ENCODE assay signal across 22 cellular contexts in the genomic region with DNA sequence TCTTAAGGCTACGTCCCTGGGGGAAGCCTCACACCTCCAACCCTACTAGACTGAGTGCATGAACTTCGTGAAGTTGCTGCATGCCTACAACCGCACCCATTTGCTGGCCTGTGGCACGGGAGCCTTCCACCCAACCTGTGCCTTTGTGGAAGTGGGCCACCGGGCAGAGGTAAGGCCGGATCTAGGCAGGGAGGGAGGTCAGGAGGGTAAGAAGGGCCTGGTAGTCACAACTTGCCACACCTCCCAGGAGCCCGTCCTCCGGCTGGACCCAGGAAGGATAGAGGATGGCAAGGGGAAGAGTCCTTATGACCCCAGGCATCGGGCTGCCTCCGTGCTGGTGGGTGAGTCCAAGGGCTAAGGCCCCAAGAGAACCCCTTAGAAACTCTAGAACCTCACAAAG. TPM values are rescaled to one million over a fixed set of nuclear protein-coding genes. Genes with fewer than 3 reads are reported as not detected.
DNase-seq lines count a peak whose midpoint lies in the region; ATAC-seq and TF ChIP-seq lines count a peak whose summit lies in the region.
"Had no signal": no experiment of that assay in that cellular context is flagged by ENCODE, and none has a peak within 500 bp of the region (broad histone marks: within the 10 kb centered on the region; RNA-seq: fewer than 3 reads in every experiment).

No MANE protein-coding gene starts in this region.

- H3K27me3 Mint-ChIP-seq in MCF 10A (ENCODE audit: insufficient read depth, unreplicated experiment): no peaks in the 10 kb centered on the region

- H3K27me3 ChIP-seq in breast epithelium (no peaks in the 10 kb centered on the region), esophagus squamous epithelium (peaks cover 0 to 27% (median 3%) of the 10 kb centered on the region in 4 donors), trophoblast cell (ENCODE audit: insufficient read depth, low read length) (peaks cover 11% of the 10 kb centered on the region), spleen (replicated peaks in 1 of 7) (peaks cover 0 to 53% (median 28%) of the 10 kb centered on the region in 7 donors)

- H3K79me2 ChIP-seq in trophoblast cell (ENCODE audit: control insufficient read depth, insufficient read depth, low read length, poor library complexity): no peaks in the 10 kb centered on the region
- H3K79me2 ChIP-seq in OCI-LY7 (ENCODE audit: insufficient read depth, low read depth, low read length): no peaks in the 10 kb centered on the region

- H3K36me3 ChIP-seq in breast epithelium (no peaks in the 10 kb centered on the region), esophagus squamous epithelium (no peaks in the 10 kb centered on the region), trophoblast cell (ENCODE audit: control insufficient read depth in 1 of 2, insufficient read depth in 2 of 2, low read length in 2 of 2) (no peaks in the 10 kb centered on the region), OCI-LY7 (ENCODE audit: insufficient read depth, low read length) (no peaks in the 10 kb centered on the region), spleen (no peaks in the 10 kb centered on the region)
- H3K36me3 ChIP-seq: heart left ventricle, neutrophil had no signal

- peak overlapping the region; percentile 0 for H2BK12ac ChIP-seq in trophoblast cell (ENCODE audit: low read length)

- H3K79me1 ChIP-seq in trophoblast cell (ENCODE audit: low read length): peaks cover 12% of the 10 kb centered on the region

- H3K4ac ChIP-seq in trophoblast cell (ENCODE audit: low read depth, low read length): no peak overlapping the region

- H3K4me2 ChIP-seq in trophoblast cell (ENCODE audit: low read length) (no peak overlapping the region), OCI-LY7 (ENCODE audit: low read length) (no peak overlapping the region)
- H3K4me2 ChIP-seq: KMS-11 had no signal

- H4K8ac ChIP-seq in trophoblast cell (ENCODE audit: low read depth, low read length): no peak overlapping the region

- peaks cover 8% of the 10 kb centered on the region for H3K36me3 Mint-ChIP-seq in MCF 10A (ENCODE audit: insufficient read depth, unreplicated experiment)
- H3K36me3 Mint-ChIP-seq: activated naive CD4-positive, alpha-beta T cell treated with anti-CD3 and anti-CD28 coated beads, Interleukin-2, amount 50 U/mL, for 24 hours had no signal

- peak overlapping the region; percentile 3 for H3K14ac ChIP-seq in trophoblast cell (ENCODE audit: low read length)

- no peak overlapping the region for H3K27ac Mint-ChIP-seq in MCF 10A (ENCODE audit: low read depth, unreplicated experiment)
- H3K27ac Mint-ChIP-seq: activated naive CD4-positive, alpha-beta T cell treated with anti-CD3 and anti-CD28 coated beads, Interleukin-2, amount 50 U/mL, for 24 hours had no signal

- H2AFZ ChIP-seq in trophoblast cell (ENCODE audit: insufficient read depth, low read length, poor library complexity): no peak overlapping the region
- no peak overlapping the region for H2AFZ ChIP-seq in OCI-LY7 (ENCODE audit: low read length)

- 84 to 93% methylated on average over 9 of the region's 10 CpGs for WGBS in esophagus squamous epithelium, 2 donors
- WGBS in trophoblast cell (ENCODE audit: extremely low coverage, insufficient coverage, insufficient read length): no CpG with 5 or more reads among the region's 10 CpGs
- WGBS in spleen, 5 donors: 87 to 96% (median 89%) methylated on average over 9 to 10 of the region's 10 CpGs

- H3K4me3 ChIP-seq in breast epithelium (no peak overlapping the region), esophagus squamous epithelium (no peak overlapping the region), trophoblast cell (ENCODE audit: low read depth, low read length) (no peak overlapping the region), OCI-LY7 (ENCODE audit: low read depth, low read length, poor library complexity, severe bottlenecking) (no peak overlapping the region), spleen (no peak overlapping the region)

- CTCF ChIA-PET in MCF 10A (lab: Yijun Ruan, JAX) (interaction anchor here (0.6 to 5.0 kb wide), 11 partner anchors 11 to 148 kb away, joined by 3 to 50 read pairs (median 7); no protein-coding TSS in a partner anchor), OCI-LY7 (lab: Charles Lee; ENCODE audit: unreplicated experiment) (no interaction called here)

- no peaks in the 10 kb centered on the region for H3K9me3 Mint-ChIP-seq in MCF 10A (ENCODE audit: unreplicated experiment)
- H3K9me3 Mint-ChIP-seq: activated naive CD4-positive, alpha-beta T cell treated with anti-CD3 and anti-CD28 coated beads, Interleukin-2, amount 50 U/mL, for 24 hours had no signal

- H2AK5ac ChIP-seq in trophoblast cell (ENCODE audit: low read length): peak overlapping the region; percentile 46

- H3K18ac ChIP-seq in trophoblast cell (ENCODE audit: low read length): peak overlapping the region; percentile 1

- no peak overlapping the region for H3K9ac ChIP-seq in trophoblast cell (ENCODE audit: low read length)
- H3K9ac ChIP-seq: KMS-11 had no signal

- H3K9me3 ChIP-seq in breast epithelium: no peaks in the 10 kb centered on the region
- H3K9me3 ChIP-seq in esophagus squamous epithelium: no peaks in the 10 kb centered on the region
- H3K9me3 ChIP-seq in trophoblast cell (ENCODE audit: insufficient read depth, low read depth, low read length): peaks cover 2% of the 10 kb centered on the region
- no peaks in the 10 kb centered on the region for H3K9me3 ChIP-seq in OCI-LY7 (ENCODE audit: low read length)
- H3K9me3 ChIP-seq in spleen: no peaks in the 10 kb centered on the region
- H3K9me3 ChIP-seq: heart left ventricle, neutrophil had no signal

- H3K4me1 Mint-ChIP-seq in MCF 10A (ENCODE audit: insufficient read depth, unreplicated experiment): peaks cover 48% of the 10 kb centered on the region

- TF ChIP-seq CTCF in breast epithelium (IDR thresholded peaks at IDR 0.05) (no peak), MCF 10A (IDR thresholded peaks at IDR 0.05; ENCODE audit: unreplicated experiment) (no peak), esophagus squamous epithelium (IDR thresholded peaks at IDR 0.05) (no peak), OCI-LY7 (conservative IDR thresholded peaks at IDR 0.05; ENCODE audit: low read length) (no peak), spleen (IDR thresholded peaks at IDR 0.05 in 8 of 11, conservative IDR thresholded peaks at IDR 0.05 in 3 of 11) (no peak)

- no peak overlapping the region for H3K4me3 Mint-ChIP-seq in MCF 10A (ENCODE audit: unreplicated experiment)
- H3K4me3 Mint-ChIP-seq: activated naive CD4-positive, alpha-beta T cell treated with anti-CD3 and anti-CD28 coated beads, Interleukin-2, amount 50 U/mL, for 24 hours; CD14-positive monocyte had no signal

- ATAC-seq in HG03039 (IDR thresholded peaks at IDR 0.05; ENCODE audit: unreplicated experiment): no peak
- ATAC-seq: esophagus mucosa, heart left ventricle, right cardiac atrium had no signal

- no peak overlapping the region for H4K12ac ChIP-seq in trophoblast cell (ENCODE audit: low read depth, low read length)

- POLR2A ChIA-PET in MCF 10A (lab: Yijun Ruan, JAX): interaction anchor here (0.5 to 3.9 kb wide), 8 partner anchors 11 to 345 kb away, joined by 3 to 16 read pairs (median 3); partner anchors contain the start of gene GNAI2
- POLR2A ChIA-PET in OCI-LY7 (lab: Charles Lee): interaction anchor here (0.6 kb wide), 1 partner anchor 9 kb away, joined by 3 read pairs; no protein-coding TSS in a partner anchor

- peak overlapping the region; percentile 29 for H4K91ac ChIP-seq in trophoblast cell (ENCODE audit: low read depth, low read length)

- H3K27ac ChIP-seq in breast epithelium (peak overlapping the region; percentile 94 to 100), esophagus squamous epithelium (peak overlapping the region in 3 of 4 donors; percentile 16 to 88 (median 19)), trophoblast cell (ENCODE audit: low read depth, low read length) (no peak overlapping the region), OCI-LY7 (ENCODE audit: low read depth, low read length, poor library complexity, severe bottlenecking) (no peak overlapping the region), spleen (peak overlapping the region in 1 of 8 donors; percentile 63)
- H3K27ac ChIP-seq: KMS-11, neutrophil had no signal

- no peak for DNase-seq in breast epithelium (ENCODE audit: low spot score in 2 of 2)
- DNase-seq in MCF 10A (ENCODE audit: unreplicated experiment): no peak
- DNase-seq in esophagus squamous epithelium (lab: John Stamatoyannopoulos, UW): no peak
- no peak for DNase-seq in trophoblast cell
- DNase-seq in OCI-LY7 (ENCODE audit: low spot score): no peak
- DNase-seq in COLO829 (ENCODE audit: low spot score): no peak
- no peak for DNase-seq in spleen
- DNase-seq: activated CD4-positive, alpha-beta T cell treated with anti-CD3 and anti-CD28 coated beads, Interleukin-2, amount 50 U/mL, for 48 hours; NCI-H1092 treated with DMSO at 0.1 percent for 48 hours; NCI-H748 treated with DMSO at 0.1 percent for 48 hours; stimulated activated CD4-positive, alpha-beta T cell treated with anti-CD3 and anti-CD28 coated beads, Interleukin-2, amount 100 ng/mL, for 48 hours had no signal

- H3K9me2 ChIP-seq in OCI-LY7 (ENCODE audit: insufficient read depth, low read length): no peaks in the 10 kb centered on the region

- intact Hi-C loops in breast epithelium (cut with DNase I; ENCODE audit: low total_unique reads) (loop anchor here (1.0 kb wide), 1 partner anchor 78 kb away; no protein-coding TSS in a partner anchor), MCF 10A (cut with micrococcal nuclease) (loop anchor here (5.0 kb wide), 1 partner anchor 149 kb away; no protein-coding TSS in a partner anchor), esophagus squamous epithelium (cut with DNase I) (loop anchor here (5.0 to 10.0 kb wide), 2 partner anchors 54 to 79 kb away; partner anchors contain the start of genes GNAT1, HYAL2 and TUSC2), OCI-LY7 (cut with micrococcal nuclease; ENCODE audit: unreplicated experiment) (no loop called here), spleen (cut with DNase I; ENCODE audit: low total_unique reads) (loop anchor here (5.0 to 10.0 kb wide), 2 partner anchors 44 to 146 kb away; no protein-coding TSS in a partner anchor)

- H3K23ac ChIP-seq in trophoblast cell (ENCODE audit: low read length): no peak overlapping the region

- no peak overlapping the region for H2BK120ac ChIP-seq in trophoblast cell (ENCODE audit: insufficient read depth, low read length, poor library complexity)

- H4K20me1 ChIP-seq in OCI-LY7 (ENCODE audit: insufficient read depth, low read length): no peaks in the 10 kb centered on the region

- BruUV-seq in MCF 10A (replicated peaks; lab: Mats Ljungman, UMichigan): no TSS peak
- no TSS peak for BruUV-seq in OCI-LY7 (replicated peaks; lab: Mats Ljungman, UMichigan)

- no peak overlapping the region for H2BK5ac ChIP-seq in trophoblast cell (ENCODE audit: low read depth, low read length, poor library complexity)

- TF ChIP-seq POLR2A in breast epithelium (IDR thresholded peaks at IDR 0.05) (no peak), esophagus squamous epithelium (IDR thresholded peaks at IDR 0.05) (no peak), spleen (IDR thresholded peaks at IDR 0.05) (no peak)

- H3K4me1 ChIP-seq in breast epithelium (peaks cover 17 to 30% of the 10 kb centered on the region in 2 donors), esophagus squamous epithelium (peaks cover 22 to 95% (median 64%) of the 10 kb centered on the region in 3 donors), trophoblast cell (ENCODE audit: control insufficient read depth in 1 of 2, insufficient read depth in 2 of 2, low read length in 2 of 2) (peaks cover 33 to 36% of the 10 kb centered on the region in 2 experiments), OCI-LY7 (ENCODE audit: insufficient read depth, low read length, poor library complexity, severe bottlenecking) (peaks cover 5% of the 10 kb centered on the region), spleen (peaks cover 14 to 78% (median 55%) of the 10 kb centered on the region in 6 donors)

RNA-seq across cellular contexts. Expression of gene SEMA3B, which starts 1.9 kb away (rescaled TPM):
- total RNA-seq in breast epithelium (10 to 100 TPM; 10.1 to 17.6 (median 11.1) TPM), MCF 10A (2022) (7.6 and 12.5 TPM in 2 replicates), esophagus squamous epithelium (1 to 10 TPM in 3 of 4 donors, under 1 TPM in 1; 0.70 to 8.2 (median 2.4) TPM), OCI-LY7 (2022) (0.82 and 1.2 TPM in 2 replicates), spleen (10 to 100 TPM in 1 of 7 donors, 1 to 10 TPM in 6; 2.2 to 13.9 (median 4.5) TPM)
- polyA plus RNA-seq in trophoblast cell (2013): 1.8 and 2.0 TPM in 2 replicates
- 0.10 and 0.28 TPM in 2 replicates for total RNA-seq in OCI-LY7 (2014; rRNA removed; shearing (Covaris generic))
- 10 to 100 TPM in 1 of 3 donors, 1 to 10 TPM in 2; 2.7 to 14.5 (median 3.4) TPM for polyA plus RNA-seq in spleen
- polyA plus RNA-seq: CD14-positive monocyte had no signal

RNA-seq across cellular contexts. Expression of gene LSMEM2, which starts 8.0 kb away (rescaled TPM):
- total RNA-seq in breast epithelium (not detected), MCF 10A (2022) (0.20 TPM in 1 of 2 replicates, not detected in the other), esophagus squamous epithelium (not detected), OCI-LY7 (2022) (not detected in 2 replicates), spleen (under 1 TPM in 1 of 7 donors, not detected in 6; 0.46 TPM)
- polyA plus RNA-seq in trophoblast cell (2013): 0.06 and 0.08 TPM in 2 replicates
- total RNA-seq in OCI-LY7 (2014; rRNA removed; shearing (Covaris generic)): not detected in 2 replicates
- polyA plus RNA-seq in spleen: under 1 TPM; 0.06 to 0.29 (median 0.20) TPM
- total RNA-seq: A172, esophagus mucosa, RPMI7951, subcutaneous adipose tissue had no signal
- polyA plus RNA-seq: CD14-positive monocyte had no signal

RNA-seq across cellular contexts. Expression of gene IFRD2, which starts 21.4 kb away (rescaled TPM):
- total RNA-seq in breast epithelium: 10 to 100 TPM; 50.4 to 82.3 (median 72.7) TPM
- total RNA-seq in MCF 10A (2022): 135 and 182 TPM in 2 replicates
- total RNA-seq in esophagus squamous epithelium: 100 to 1,000 TPM in 1 of 4 donors, 10 to 100 TPM in 3; 49.0 to 100 (median 72.9) TPM
- polyA plus RNA-seq in trophoblast cell (2013): 36.9 and 37.3 TPM in 2 replicates
- 73.1 and 95.5 TPM in 2 replicates for total RNA-seq in OCI-LY7 (2014; rRNA removed; shearing (Covaris generic))
- 93.3 and 97.3 TPM in 2 replicates for total RNA-seq in OCI-LY7 (2022)
- total RNA-seq in spleen: 10 to 100 TPM; 40.2 to 67.6 (median 48.0) TPM
- polyA plus RNA-seq in spleen: 10 to 100 TPM; 58.4 to 76.7 (median 74.8) TPM

RNA-seq across cellular contexts. Expression of gene HYAL3, which starts 28.4 kb away (rescaled TPM):
- total RNA-seq in breast epithelium: 1 to 10 TPM; 2.3 to 6.4 (median 2.7) TPM
- total RNA-seq in MCF 10A (2022): 2.3 and 4.7 TPM in 2 replicates
- total RNA-seq in esophagus squamous epithelium: 1 to 10 TPM; 5.3 to 7.9 (median 5.8) TPM
- polyA plus RNA-seq in trophoblast cell (2013): 10.8 and 11.2 TPM in 2 replicates
- 1.2 and 2.7 TPM in 2 replicates for total RNA-seq in OCI-LY7 (2014; rRNA removed; shearing (Covaris generic))
- total RNA-seq in OCI-LY7 (2022): 3.5 and 4.4 TPM in 2 replicates
- 1 to 10 TPM in 6 of 7 donors, under 1 TPM in 1; 0.73 to 3.8 (median 2.7) TPM for total RNA-seq in spleen
- polyA plus RNA-seq in spleen: 1 to 10 TPM; 1.4 to 2.4 (median 2.1) TPM

RNA-seq across cellular contexts. Expression of gene NAA80, which starts 28.4 kb away (rescaled TPM):
- total RNA-seq in breast epithelium (1 to 10 TPM; 6.0 to 8.8 (median 8.5) TPM), MCF 10A (2022) (11.4 and 12.4 TPM in 2 replicates), esophagus squamous epithelium (10 to 100 TPM in 1 of 4 donors, 1 to 10 TPM in 3; 6.0 to 16.2 (median 7.7) TPM), OCI-LY7 (2022) (18.7 and 21.7 TPM in 2 replicates), spleen (10 to 100 TPM in 6 of 7 donors, 1 to 10 TPM in 1; 7.8 to 15.1 (median 11.8) TPM)
- polyA plus RNA-seq in trophoblast cell (2013): 17.6 and 17.7 TPM in 2 replicates
- 13.6 and 18.7 TPM in 2 replicates for total RNA-seq in OCI-LY7 (2014; rRNA removed; shearing (Covaris generic))
- polyA plus RNA-seq in spleen: 10 to 100 TPM; 12.4 to 15.5 (median 15.2) TPM

Comparison
In these comparisons a context has a peak if more than half of its experiments do, and no peak if none do; other contexts are left out.
1. H3K27ac ChIP-seq: peak in breast epithelium (2 of 2) and esophagus squamous epithelium (3 of 4); none in trophoblast cell (single experiment) and OCI-LY7 (single experiment).